In the genomic region with DNA sequence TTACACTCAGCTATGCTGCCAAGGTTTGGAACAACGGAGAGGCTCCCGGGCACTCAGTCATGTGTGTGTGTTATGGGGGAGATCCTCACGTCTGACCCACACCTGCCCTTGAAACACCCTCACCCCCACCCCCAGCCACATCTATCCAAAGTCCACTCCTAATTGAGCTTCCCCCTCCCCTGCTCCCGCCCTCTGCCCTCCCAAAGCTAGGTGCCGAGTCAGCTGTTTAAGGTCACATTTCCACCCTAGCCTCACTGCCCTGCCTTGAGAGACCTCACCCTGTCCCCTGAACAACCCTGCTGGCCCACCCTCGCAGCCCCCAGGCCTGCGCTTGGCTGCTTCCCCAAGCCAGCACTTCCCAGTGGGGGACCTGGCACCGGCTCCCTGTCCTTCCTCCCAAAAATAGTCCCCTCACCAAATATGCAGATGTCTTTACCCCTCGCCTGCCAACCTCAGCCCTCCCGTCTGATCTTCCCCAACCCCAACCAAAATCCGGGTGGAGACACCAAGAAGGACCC, we compare ENCODE assay signal across 26 cellular contexts. TPM values are rescaled to one million over a fixed set of nuclear protein-coding genes. Genes with fewer than 3 reads are reported as not detected.
"Had no signal": no experiment of that assay in that cellular context is flagged by ENCODE, and none has a peak within 500 bp of the region (broad histone marks: within the 10 kb centered on the region; RNA-seq: fewer than 3 reads in every experiment).

No MANE protein-coding gene starts in this region.

- H3K36me3 ChIP-seq: colonic mucosa, esophagus muscularis mucosa, gastroesophageal sphincter, heart left ventricle, left ventricle myocardium inferior, lower lobe of right lung, neutrophil, right atrium auricular region, spleen, suprapubic skin, transverse colon, upper lobe of right lung, uterus had no signal

- H3K27me3 ChIP-seq: colonic mucosa, esophagus muscularis mucosa, foreskin keratinocyte, gastroesophageal sphincter, heart left ventricle, hepatocyte, neutrophil, right atrium auricular region, spleen, suprapubic skin, transverse colon, upper lobe of right lung, uterus had no signal

- H3K9ac ChIP-seq: parathyroid adenoma had no signal

- H3K36me3 Mint-ChIP-seq: natural killer cell; stimulated activated memory B cell treated with anti-CD40 and anti-IgM and Interleukin-4, amounts not matched to agents 10 μg/mL and 1 μg/mL and 100 μg/mL, for 72 hours had no signal

- H2AFZ ChIP-seq: hepatocyte, parathyroid adenoma had no signal

- H3K4me3 Mint-ChIP-seq: dendritic cell treated with granulocyte-macrophage colony-stimulating factor and Interleukin-4, amounts not matched to agents 40 ng/mL and 50 ng/mL, for 4 days; natural killer cell; stimulated activated memory B cell treated with anti-CD40 and anti-IgM and Interleukin-4, amounts not matched to agents 10 μg/mL and 1 μg/mL and 100 μg/mL, for 72 hours; stimulated activated naive CD8-positive, alpha-beta T cell treated with anti-CD3 and anti-CD28 coated beads, Interleukin-15, amount 100 ng/mL, for 72 hours had no signal

- H3K79me2 ChIP-seq: hepatocyte, parathyroid adenoma had no signal

- H3K9me3 ChIP-seq: colonic mucosa, esophagus muscularis mucosa, gastroesophageal sphincter, heart left ventricle, left ventricle myocardium inferior, lower lobe of right lung, neutrophil, right atrium auricular region, spleen, suprapubic skin, transverse colon, upper lobe of right lung, uterus had no signal

- H3K4me3 ChIP-seq: colonic mucosa, esophagus muscularis mucosa, gastroesophageal sphincter, heart left ventricle, hepatocyte, left ventricle myocardium inferior, lower lobe of right lung, right atrium auricular region, skin epidermis, spleen, suprapubic skin, transverse colon, upper lobe of right lung, uterus had no signal

- H3K4me2 ChIP-seq: hepatocyte had no signal

- H3K27me3 Mint-ChIP-seq: dendritic cell treated with granulocyte-macrophage colony-stimulating factor and Interleukin-4, amounts not matched to agents 40 ng/mL and 50 ng/mL, for 4 days; progenitor cell of endocrine pancreas; stimulated activated memory B cell treated with anti-CD40 and anti-IgM and Interleukin-4, amounts not matched to agents 10 μg/mL and 1 μg/mL and 100 μg/mL, for 72 hours; stimulated activated naive CD8-positive, alpha-beta T cell treated with anti-CD3 and anti-CD28 coated beads, Interleukin-15, amount 100 ng/mL, for 72 hours had no signal

- DNase-seq: colonic mucosa; effector CD8-positive, alpha-beta T cell; foreskin keratinocyte; heart left ventricle; kidney; left ventricle myocardium inferior; lower lobe of right lung; natural killer cell; spleen; stimulated activated CD4-positive, alpha-beta T cell treated with anti-CD3 and anti-CD28 coated beads, Interleukin-4, amount 100 ng/mL, for 4 hours; stimulated activated naive CD8-positive, alpha-beta T cell treated with anti-CD3 and anti-CD28 coated beads, Interleukin-15, amount 100 ng/mL, for 72 hours; transverse colon; upper lobe of right lung; uterus had no signal

- H3K27ac Mint-ChIP-seq: dendritic cell treated with granulocyte-macrophage colony-stimulating factor and Interleukin-4, amounts not matched to agents 40 ng/mL and 50 ng/mL, for 4 days; natural killer cell; progenitor cell of endocrine pancreas; stimulated activated memory B cell treated with anti-CD40 and anti-IgM and Interleukin-4, amounts not matched to agents 10 μg/mL and 1 μg/mL and 100 μg/mL, for 72 hours; stimulated activated naive CD8-positive, alpha-beta T cell treated with anti-CD3 and anti-CD28 coated beads, Interleukin-15, amount 100 ng/mL, for 72 hours had no signal

- H3K4me1 Mint-ChIP-seq: natural killer cell; stimulated activated naive CD8-positive, alpha-beta T cell treated with anti-CD3 and anti-CD28 coated beads, Interleukin-15, amount 100 ng/mL, for 72 hours had no signal

- ATAC-seq: foreskin keratinocyte; gastroesophageal sphincter; heart left ventricle; lower lobe of right lung; natural killer cell; stimulated activated memory B cell treated with anti-CD40 and anti-IgM and Interleukin-4, amounts not matched to agents 10 μg/mL and 1 μg/mL and 100 μg/mL, for 72 hours; stimulated activated naive CD8-positive, alpha-beta T cell treated with anti-CD3 and anti-CD28 coated beads, Interleukin-15, amount 100 ng/mL, for 72 hours; upper lobe of right lung had no signal

- H3K9me3 Mint-ChIP-seq: dendritic cell treated with granulocyte-macrophage colony-stimulating factor and Interleukin-4, amounts not matched to agents 40 ng/mL and 50 ng/mL, for 4 days; natural killer cell; stimulated activated memory B cell treated with anti-CD40 and anti-IgM and Interleukin-4, amounts not matched to agents 10 μg/mL and 1 μg/mL and 100 μg/mL, for 72 hours; stimulated activated naive CD8-positive, alpha-beta T cell treated with anti-CD3 and anti-CD28 coated beads, Interleukin-15, amount 100 ng/mL, for 72 hours had no signal

- H3K4me1 ChIP-seq: colonic mucosa, esophagus muscularis mucosa, foreskin keratinocyte, gastroesophageal sphincter, heart left ventricle, left ventricle myocardium inferior, lower lobe of right lung, parathyroid adenoma, right atrium auricular region, suprapubic skin, transverse colon, upper lobe of right lung, uterus had no signal

- H3K27ac ChIP-seq: colonic mucosa, esophagus muscularis mucosa, foreskin keratinocyte, gastroesophageal sphincter, heart left ventricle, hepatocyte, left ventricle myocardium inferior, lower lobe of right lung, neutrophil, parathyroid adenoma, right atrium auricular region, skin epidermis, spleen, suprapubic skin, transverse colon, upper lobe of right lung, uterus had no signal

- FAIRE-seq: endothelial cell of umbilical vein, kidney had no signal

RNA-seq across cellular contexts. Expression of a gene that starts 36.0 kb away (rescaled TPM):
- total RNA-seq: left ventricle myocardium inferior had no signal
